ENCODE assay signal across 23 cellular contexts in the genomic region with DNA sequence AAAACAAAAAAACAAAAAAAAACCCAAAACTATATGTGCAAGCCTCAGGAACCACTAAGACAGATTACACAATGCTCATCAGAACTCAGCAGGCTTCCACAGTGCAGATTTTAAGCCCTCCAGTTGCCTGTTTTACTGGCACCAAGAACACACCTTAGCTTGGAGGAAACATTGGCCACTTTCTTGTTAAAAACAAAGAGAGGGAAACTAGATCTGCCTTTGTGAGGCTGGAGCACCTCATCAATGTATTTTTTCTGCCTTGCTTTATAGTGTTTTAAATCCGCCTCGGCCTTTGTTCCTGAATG.
DNase-seq lines count a peak whose midpoint lies in the region; ATAC-seq, FAIRE-seq and TF ChIP-seq lines count a peak whose summit lies in the region.
"Had no signal": no experiment of that assay in that cellular context is flagged by ENCODE, and none has a peak within 500 bp of the region (broad histone marks: within the 10 kb centered on the region; RNA-seq: fewer than 3 reads in every experiment).

No MANE protein-coding gene starts in this region.

- ATAC-seq in Right ventricle myocardium superior (ENCODE audit: poor library complexity) = no peak
- no peak for ATAC-seq in activated T-helper 17 cell treated with anti-CD3 and anti-CD28 coated beads, Interleukin-2, amount 50 U/mL, for 72 hours (replicated peaks)
- no peak for ATAC-seq in GM21717 (IDR thresholded peaks at IDR 0.05; ENCODE audit: unreplicated experiment)
- ATAC-seq: left colon; stimulated activated naive B cell treated with anti-CD40 and anti-IgM and Interleukin-4, amounts not matched to agents 10 μg/mL and 1 μg/mL and 100 μg/mL, for 72 hours had no signal

- H3K9me3 ChIP-seq in left ventricle myocardium inferior (replicated peaks) = no peaks in the 10 kb centered on the region
- H3K9me3 ChIP-seq: BLaER1, colonic mucosa had no signal

- DNase-seq in left ventricle myocardium inferior (no peak), Right ventricle myocardium superior (no peak), endothelial cell (ENCODE audit: low spot score) (no peak), nephron progenitor cell (no peak), HTR-8/SVneo (ENCODE audit: insufficient read length, low spot score) (no peak)
- no peak for DNase-seq in activated naive CD4-positive, alpha-beta T cell (lab: John Stamatoyannopoulos, UW)
- DNase-seq: activated CD4-positive, alpha-beta T cell treated with anti-CD3 and anti-CD28 coated beads, Interleukin-2, amount 50 U/mL, for 1 hour; colonic mucosa; left colon; midbrain; NCI-H1694; NCI-H226; NCI-H748 treated with DMSO at 0.1 percent for 48 hours; small intestine; stimulated activated naive B cell treated with anti-CD40 and anti-IgM and Interleukin-4, amounts not matched to agents 10 μg/mL and 1 μg/mL and 100 μg/mL, for 72 hours; trophoblast cell had no signal

- H3K36me3 ChIP-seq in left ventricle myocardium inferior = no peaks in the 10 kb centered on the region
- H3K36me3 ChIP-seq: BLaER1, colonic mucosa had no signal

- H3K27ac Mint-ChIP-seq in endothelial cell (ENCODE audit: unreplicated experiment) (peak overlapping the region; percentile 1), nephron progenitor cell (peak overlapping the region; percentile 87)
- H3K27ac Mint-ChIP-seq in activated T-helper 17 cell treated with anti-CD3 and anti-CD28 coated beads, Interleukin-2, amount 50 U/mL, for 72 hours = no peak overlapping the region
- H3K27ac Mint-ChIP-seq: activated T-helper 2 cell treated with anti-CD3 and anti-CD28 coated beads, Interferon-gamma antibody, Interleukin-2, Interleukin-4, amounts not matched to agents 10 μg/mL and 5 μg/mL and 100 μg/mL, durations not matched to agents 14 hours and 24 hours and 36 hours; T-helper 2 cell treated with Interferon-gamma antibody and Interleukin-4, amounts not matched to agents 5 μg/mL and 100 μg/mL, for 36 hours had no signal

- H3K27me3 ChIP-seq in left ventricle myocardium inferior (ENCODE audit: low read depth) = no peaks in the 10 kb centered on the region
- H3K27me3 ChIP-seq: BLaER1, colonic mucosa had no signal

- H3K4me3 Mint-ChIP-seq in endothelial cell (ENCODE audit: unreplicated experiment) = no peak overlapping the region
- no peak overlapping the region for H3K4me3 Mint-ChIP-seq in nephron progenitor cell
- no peak overlapping the region for H3K4me3 Mint-ChIP-seq in activated T-helper 17 cell treated with anti-CD3 and anti-CD28 coated beads, Interleukin-2, amount 50 U/mL, for 72 hours
- H3K4me3 Mint-ChIP-seq: stimulated activated naive B cell treated with anti-CD40 and anti-IgM and Interleukin-4, amounts not matched to agents 10 μg/mL and 1 μg/mL and 100 μg/mL, for 72 hours; T-helper 2 cell treated with Interferon-gamma antibody and Interleukin-4, amounts not matched to agents 5 μg/mL and 100 μg/mL, for 36 hours had no signal

- H3K36me3 Mint-ChIP-seq in endothelial cell (ENCODE audit: low read depth, unreplicated experiment) (no peaks in the 10 kb centered on the region), nephron progenitor cell (ENCODE audit: low read depth) (no peaks in the 10 kb centered on the region)
- no peaks in the 10 kb centered on the region for H3K36me3 Mint-ChIP-seq in activated T-helper 17 cell treated with anti-CD3 and anti-CD28 coated beads, Interleukin-2, amount 50 U/mL, for 72 hours (ENCODE audit: low read depth)

- no peaks in the 10 kb centered on the region for H3K4me1 ChIP-seq in left ventricle myocardium inferior
- H3K4me1 ChIP-seq: BLaER1, colonic mucosa had no signal

- no peak overlapping the region for H3K27ac ChIP-seq in left ventricle myocardium inferior (replicated peaks)
- H3K27ac ChIP-seq: BLaER1, colonic mucosa, VCaP had no signal

- peak overlapping the region; percentile 14 for H3K4me3 ChIP-seq in left ventricle myocardium inferior
- H3K4me3 ChIP-seq: BLaER1, colonic mucosa had no signal

- no peak for TF ChIP-seq CTCF in left ventricle myocardium inferior (IDR thresholded peaks at IDR 0.05; ENCODE audit: borderline replicate concordance)
- no peak for TF ChIP-seq CTCF in endothelial cell (IDR thresholded peaks at IDR 0.05; ENCODE audit: unreplicated experiment)
- TF ChIP-seq CTCF in nephron progenitor cell (IDR thresholded peaks at IDR 0.05) = no peak

- H3K27me3 Mint-ChIP-seq in endothelial cell (ENCODE audit: unreplicated experiment) (no peaks in the 10 kb centered on the region), nephron progenitor cell (ENCODE audit: low read depth, poor library complexity) (peaks cover 6% of the 10 kb centered on the region)
- no peaks in the 10 kb centered on the region for H3K27me3 Mint-ChIP-seq in activated T-helper 17 cell treated with anti-CD3 and anti-CD28 coated beads, Interleukin-2, amount 50 U/mL, for 72 hours
- H3K27me3 Mint-ChIP-seq: stimulated activated naive B cell treated with anti-CD40 and anti-IgM and Interleukin-4, amounts not matched to agents 10 μg/mL and 1 μg/mL and 100 μg/mL, for 72 hours had no signal

- intact Hi-C loops in left ventricle myocardium inferior (cut with micrococcal nuclease) (no loop called here), Right ventricle myocardium superior (cut with DNase I) (no loop called here)

- H3K4me1 Mint-ChIP-seq in endothelial cell (ENCODE audit: unreplicated experiment) = peaks cover 5% of the 10 kb centered on the region
- H3K4me1 Mint-ChIP-seq in nephron progenitor cell = peaks cover 57% of the 10 kb centered on the region
- no peaks in the 10 kb centered on the region for H3K4me1 Mint-ChIP-seq in activated T-helper 17 cell treated with anti-CD3 and anti-CD28 coated beads, Interleukin-2, amount 50 U/mL, for 72 hours
- H3K4me1 Mint-ChIP-seq: stimulated activated naive B cell treated with anti-CD40 and anti-IgM and Interleukin-4, amounts not matched to agents 10 μg/mL and 1 μg/mL and 100 μg/mL, for 72 hours had no signal

- H3K9me3 Mint-ChIP-seq in endothelial cell (ENCODE audit: unreplicated experiment) = no peaks in the 10 kb centered on the region
- no peaks in the 10 kb centered on the region for H3K9me3 Mint-ChIP-seq in nephron progenitor cell
- H3K9me3 Mint-ChIP-seq in activated T-helper 17 cell treated with anti-CD3 and anti-CD28 coated beads, Interleukin-2, amount 50 U/mL, for 72 hours = no peaks in the 10 kb centered on the region
- H3K9me3 Mint-ChIP-seq: activated T-helper 2 cell treated with anti-CD3 and anti-CD28 coated beads, Interferon-gamma antibody, Interleukin-2, Interleukin-4, amounts not matched to agents 10 μg/mL and 5 μg/mL and 100 μg/mL, durations not matched to agents 14 hours and 24 hours and 36 hours; stimulated activated naive B cell treated with anti-CD40 and anti-IgM and Interleukin-4, amounts not matched to agents 10 μg/mL and 1 μg/mL and 100 μg/mL, for 72 hours; T-helper 2 cell treated with Interferon-gamma antibody and Interleukin-4, amounts not matched to agents 5 μg/mL and 100 μg/mL, for 36 hours had no signal

- FAIRE-seq in HTR-8/SVneo (lab: Jason Lieb, UNC) = no peak
- FAIRE-seq: GM12892, small intestine had no signal
